In genomic region chr11:100663996-100664395, GRCh38 we compare ENCODE assay signal across 28 cellular contexts.
"Had no signal": no experiment of that assay in that cellular context is flagged by ENCODE, and none has a peak within 500 bp of the region (broad histone marks: within the 10 kb centered on the region; RNA-seq: fewer than 3 reads in every experiment).

No MANE protein-coding gene starts in this region.

- H3K36me3 ChIP-seq: neural progenitor cell, ovary, right lobe of liver, sigmoid colon, stomach, tibial artery, transverse colon, upper lobe of right lung, uterus had no signal

- ATAC-seq: natural killer cell; psoas muscle; right cardiac atrium; right lobe of liver; stimulated activated effector memory CD8-positive, alpha-beta T cell treated with anti-CD3 and anti-CD28 coated beads, Interleukin-12 subunit alpha, Interleukin-12 subunit beta, amount 100 ng/mL, for 72 hours; stimulated activated naive B cell treated with anti-CD40 and anti-IgM and Interleukin-4, amounts not matched to agents 10 μg/mL and 1 μg/mL and 100 μg/mL, for 72 hours; upper lobe of right lung had no signal

- H3K4me3 ChIP-seq: neural progenitor cell, ovary, psoas muscle, right lobe of liver, sigmoid colon, stomach, testis, tibial artery, transverse colon, upper lobe of right lung, uterus had no signal

- H3K27me3 ChIP-seq: neural progenitor cell, ovary, right lobe of liver, sigmoid colon, stomach, testis, tibial artery, transverse colon, upper lobe of right lung, uterus had no signal

- H3K36me3 Mint-ChIP-seq: natural killer cell; neural progenitor cell; stimulated activated effector memory CD8-positive, alpha-beta T cell treated with anti-CD3 and anti-CD28 coated beads, Interleukin-12 subunit alpha, Interleukin-12 subunit beta, amount 100 ng/mL, for 72 hours; stimulated activated naive B cell treated with anti-CD40 and anti-IgM and Interleukin-4, amounts not matched to agents 10 μg/mL and 1 μg/mL and 100 μg/mL, for 72 hours; type B pancreatic cell had no signal

- H3K27ac Mint-ChIP-seq: natural killer cell; nephron; neural progenitor cell; progenitor cell of endocrine pancreas; stimulated activated effector memory CD8-positive, alpha-beta T cell treated with anti-CD3 and anti-CD28 coated beads, Interleukin-12 subunit alpha, Interleukin-12 subunit beta, amount 100 ng/mL, for 72 hours; stimulated activated naive B cell treated with anti-CD40 and anti-IgM and Interleukin-4, amounts not matched to agents 10 μg/mL and 1 μg/mL and 100 μg/mL, for 72 hours; stimulated activated naive CD8-positive, alpha-beta T cell treated with anti-CD3 and anti-CD28 coated beads, Interleukin-15, Interleukin-2, amounts not matched to agents 100 ng/mL and 50 ng/mL, for 24 hours; type B pancreatic cell had no signal

- H3K9me3 Mint-ChIP-seq: natural killer cell; neural progenitor cell; stimulated activated naive CD8-positive, alpha-beta T cell treated with anti-CD3 and anti-CD28 coated beads, Interleukin-15, Interleukin-2, amounts not matched to agents 100 ng/mL and 50 ng/mL, for 24 hours had no signal

- H3K79me2 ChIP-seq: parathyroid adenoma had no signal

- H3K27me3 Mint-ChIP-seq: stimulated activated naive CD8-positive, alpha-beta T cell treated with anti-CD3 and anti-CD28 coated beads, Interleukin-15, Interleukin-2, amounts not matched to agents 100 ng/mL and 50 ng/mL, for 24 hours; type B pancreatic cell had no signal

- H2AFZ ChIP-seq: neural progenitor cell, parathyroid adenoma had no signal

- DNase-seq: natural killer cell; occipital lobe; ovary; posterior cingulate gyrus; psoas muscle; right cardiac atrium; right lobe of liver; sigmoid colon; small intestine; stimulated activated CD4-positive, alpha-beta T cell treated with anti-CD3 and anti-CD28 coated beads, Interleukin-15, amount 100 ng/mL, for 24 hours; stimulated activated CD4-positive, alpha-beta T cell treated with anti-CD3 and anti-CD28 coated beads, Interleukin-2, amount 100 ng/mL, for 24 hours; stimulated activated CD4-positive, alpha-beta T cell treated with anti-CD3 and anti-CD28 coated beads, Interleukin-2, amount 100 ng/mL, for 48 hours; stimulated activated CD4-positive, alpha-beta T cell treated with anti-CD3 and anti-CD28 coated beads, Interleukin-4, amount 100 ng/mL, for 24 hours; stimulated activated naive B cell treated with anti-CD40 and anti-IgM and Interleukin-4, amounts not matched to agents 10 μg/mL and 1 μg/mL and 100 μg/mL, for 72 hours; stimulated activated naive CD4-positive, alpha-beta T cell treated with Interleukin-2 at 50 U/mL for 16 hours; stomach; testis; tibial artery; transverse colon; upper lobe of right lung; uterus had no signal

- H3K4me1 ChIP-seq: neural progenitor cell, parathyroid adenoma, psoas muscle, sigmoid colon, testis, tibial artery, transverse colon, upper lobe of right lung, uterus had no signal

- H3K4me3 Mint-ChIP-seq: natural killer cell; nephron; neural progenitor cell; stimulated activated effector memory CD8-positive, alpha-beta T cell treated with anti-CD3 and anti-CD28 coated beads, Interleukin-12 subunit alpha, Interleukin-12 subunit beta, amount 100 ng/mL, for 72 hours; stimulated activated naive B cell treated with anti-CD40 and anti-IgM and Interleukin-4, amounts not matched to agents 10 μg/mL and 1 μg/mL and 100 μg/mL, for 72 hours; stimulated activated naive CD8-positive, alpha-beta T cell treated with anti-CD3 and anti-CD28 coated beads, Interleukin-15, Interleukin-2, amounts not matched to agents 100 ng/mL and 50 ng/mL, for 24 hours; type B pancreatic cell had no signal

- H3K9ac ChIP-seq: neural progenitor cell, parathyroid adenoma had no signal

- H3K9me3 ChIP-seq: ovary, psoas muscle, right lobe of liver, sigmoid colon, stomach, testis, tibial artery, transverse colon, upper lobe of right lung, uterus had no signal

- H3K27ac ChIP-seq: neural progenitor cell, ovary, parathyroid adenoma, psoas muscle, right lobe of liver, sigmoid colon, stomach, testis, tibial artery, transverse colon, upper lobe of right lung, uterus had no signal

- H3K4me2 ChIP-seq: neural progenitor cell had no signal

- H3K4me1 Mint-ChIP-seq: natural killer cell; nephron; stimulated activated effector memory CD8-positive, alpha-beta T cell treated with anti-CD3 and anti-CD28 coated beads, Interleukin-12 subunit alpha, Interleukin-12 subunit beta, amount 100 ng/mL, for 72 hours; stimulated activated naive B cell treated with anti-CD40 and anti-IgM and Interleukin-4, amounts not matched to agents 10 μg/mL and 1 μg/mL and 100 μg/mL, for 72 hours had no signal
